ENCODE assay signal across 32 cellular contexts in the genomic region with DNA sequence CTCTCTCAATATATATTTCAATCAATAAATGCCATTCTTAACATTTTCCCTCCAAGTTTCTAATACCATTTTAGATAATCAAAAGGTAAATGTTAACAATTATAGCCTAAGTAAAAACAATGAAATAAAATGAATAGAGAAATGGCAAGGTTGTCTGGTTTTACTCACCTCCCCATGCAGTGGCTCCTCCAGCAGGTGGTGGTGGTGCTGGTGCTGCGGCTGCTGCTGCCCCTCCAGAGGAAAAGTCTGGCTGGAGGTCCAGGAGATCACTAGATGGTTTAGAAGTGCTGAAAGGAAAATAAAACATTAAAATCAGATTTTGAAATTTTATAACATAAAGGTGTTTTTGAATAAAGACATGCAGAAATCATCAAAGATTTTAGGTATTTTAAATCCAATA.
"Had no signal": no experiment of that assay in that cellular context is flagged by ENCODE, and none has a peak within 500 bp of the region (broad histone marks: within the 10 kb centered on the region; RNA-seq: fewer than 3 reads in every experiment).

No MANE protein-coding gene starts in this region.

- H3K4me3 ChIP-seq: ascending aorta, cardiac muscle cell, Peyer's patch, SJSA1 had no signal

- ATAC-seq: activated CD4-positive, alpha-beta T cell treated with anti-CD3 and anti-CD28 coated beads for 36 hours; activated CD4-positive, CD25-positive, alpha-beta regulatory T cell treated with anti-CD3 and anti-CD28 coated beads, Interleukin-2, amount 50 U/mL, for 24 hours; activated CD8-positive, alpha-beta T cell treated with anti-CD3 and anti-CD28 coated beads, Interleukin-2, amount 10 ng/mL, durations not matched to agents 7 days and 5 days; PC-3 had no signal

- H3K27ac Mint-ChIP-seq: activated CD4-positive, alpha-beta T cell treated with anti-CD3 and anti-CD28 coated beads for 36 hours; activated CD4-positive, alpha-beta T cell treated with anti-CD3 and anti-CD28 coated beads, Interleukin-2, amount 10 ng/mL, durations not matched to agents 7 days and 5 days; activated CD8-positive, alpha-beta T cell treated with anti-CD3 and anti-CD28 coated beads, Interleukin-2, amount 10 ng/mL, durations not matched to agents 7 days and 5 days; activated naive CD4-positive, alpha-beta T cell treated with anti-CD3 and anti-CD28 coated beads, Interleukin-2, amount 50 U/mL, for 24 hours; activated naive CD8-positive, alpha-beta T cell treated with anti-CD3 and anti-CD28 coated beads, Interleukin-2, amount 10 ng/mL, durations not matched to agents 7 days and 5 days; activated T-cell treated with anti-CD3 and anti-CD28 coated beads, Interleukin-2, amount 50 U/mL, for 24 hours; activated T-helper 2 cell treated with anti-CD3 and anti-CD28 coated beads, Interferon-gamma antibody, Interleukin-2, Interleukin-4, amounts not matched to agents 10 μg/mL and 5 μg/mL and 100 μg/mL, durations not matched to agents 14 hours and 24 hours and 36 hours; T-helper 1 cell treated with Interleukin-12 subunit alpha and Interleukin-12 subunit beta and Interleukin-4 antibody, amounts not matched to agents 30 μg/mL and 1 μg/mL, for 36 hours; T-helper 2 cell treated with Interferon-gamma antibody and Interleukin-4, amounts not matched to agents 5 μg/mL and 100 μg/mL, for 36 hours had no signal

- H3K9me3 Mint-ChIP-seq: activated CD4-positive, alpha-beta T cell treated with anti-CD3 and anti-CD28 coated beads, Interleukin-2, amount 10 ng/mL, durations not matched to agents 7 days and 5 days; activated naive CD4-positive, alpha-beta T cell treated with anti-CD3 and anti-CD28 coated beads, Interleukin-2, amount 50 U/mL, for 24 hours; activated naive CD8-positive, alpha-beta T cell treated with anti-CD3 and anti-CD28 coated beads, Interleukin-2, amount 10 ng/mL, durations not matched to agents 7 days and 5 days; activated T-cell treated with anti-CD3 and anti-CD28 coated beads, Interleukin-2, amount 50 U/mL, for 24 hours; activated T-helper 2 cell treated with anti-CD3 and anti-CD28 coated beads, Interferon-gamma antibody, Interleukin-2, Interleukin-4, amounts not matched to agents 10 μg/mL and 5 μg/mL and 100 μg/mL, durations not matched to agents 14 hours and 24 hours and 36 hours; central memory CD8-positive, alpha-beta T cell; T-helper 1 cell treated with Interleukin-12 subunit alpha and Interleukin-12 subunit beta and Interleukin-4 antibody, amounts not matched to agents 30 μg/mL and 1 μg/mL, for 36 hours; T-helper 2 cell treated with Interferon-gamma antibody and Interleukin-4, amounts not matched to agents 5 μg/mL and 100 μg/mL, for 36 hours had no signal

- DNase-seq: activated CD4-positive, alpha-beta T cell treated with anti-CD3 and anti-CD28 coated beads for 36 hours; activated CD4-positive, alpha-beta T cell treated with anti-CD3 and anti-CD28 coated beads, Interleukin-2, amount 10 ng/mL, durations not matched to agents 7 days and 5 days; activated CD4-positive, alpha-beta T cell treated with anti-CD3 and anti-CD28 coated beads, Interleukin-2, amount 50 U/mL, for 48 hours; activated CD8-positive, alpha-beta T cell treated with anti-CD3 and anti-CD28 coated beads, Interleukin-2, amount 10 ng/mL, durations not matched to agents 7 days and 5 days; activated gamma-delta T cell; activated naive CD4-positive, alpha-beta T cell treated with Interleukin-2 at 50 U/mL for 16 hours; activated naive CD8-positive, alpha-beta T cell treated with anti-CD3 and anti-CD28 coated beads, Interleukin-2, amount 10 ng/mL, durations not matched to agents 7 days and 5 days; activated T-cell treated with anti-CD3 and anti-CD28 coated beads, Interleukin-2, amount 50 U/mL, for 24 hours; amygdala; Kasumi-1; MM.1S; MV-4-11; NCI-H1092; NCI-H1436 treated with DMSO at 0.1 percent for 48 hours; NCI-H1694 treated with DMSO at 0.1 percent for 48 hours; NCI-H2029; NCI-H345; NCI-H524 treated with DMSO at 0.1 percent for 48 hours; PC-3; Peyer's patch; RPMI8226; SHP77 treated with DMSO at 0.1 percent for 48 hours; SK-N-SH had no signal

- H3K4me3 Mint-ChIP-seq: activated CD4-positive, alpha-beta T cell treated with anti-CD3 and anti-CD28 coated beads for 36 hours; activated CD4-positive, alpha-beta T cell treated with anti-CD3 and anti-CD28 coated beads, Interleukin-2, amount 10 ng/mL, durations not matched to agents 7 days and 5 days; activated CD8-positive, alpha-beta T cell treated with anti-CD3 and anti-CD28 coated beads, Interleukin-2, amount 10 ng/mL, durations not matched to agents 7 days and 5 days; activated naive CD4-positive, alpha-beta T cell treated with anti-CD3 and anti-CD28 coated beads, Interleukin-2, amount 50 U/mL, for 24 hours; activated naive CD8-positive, alpha-beta T cell treated with anti-CD3 and anti-CD28 coated beads, Interleukin-2, amount 10 ng/mL, durations not matched to agents 7 days and 5 days; activated T-cell treated with anti-CD3 and anti-CD28 coated beads, Interleukin-2, amount 50 U/mL, for 24 hours; central memory CD8-positive, alpha-beta T cell; T-helper 1 cell treated with Interleukin-12 subunit alpha and Interleukin-12 subunit beta and Interleukin-4 antibody, amounts not matched to agents 30 μg/mL and 1 μg/mL, for 36 hours; T-helper 2 cell treated with Interferon-gamma antibody and Interleukin-4, amounts not matched to agents 5 μg/mL and 100 μg/mL, for 36 hours had no signal

- H3K36me3 ChIP-seq: ascending aorta, cardiac muscle cell, Peyer's patch, SJSA1 had no signal

- H3K36me3 Mint-ChIP-seq: activated naive CD4-positive, alpha-beta T cell treated with anti-CD3 and anti-CD28 coated beads, Interleukin-2, amount 50 U/mL, for 24 hours; activated naive CD8-positive, alpha-beta T cell treated with anti-CD3 and anti-CD28 coated beads, Interleukin-2, amount 10 ng/mL, durations not matched to agents 7 days and 5 days had no signal

- H3K27me3 Mint-ChIP-seq: activated CD4-positive, alpha-beta T cell treated with anti-CD3 and anti-CD28 coated beads, Interleukin-2, amount 10 ng/mL, durations not matched to agents 7 days and 5 days; activated naive CD8-positive, alpha-beta T cell treated with anti-CD3 and anti-CD28 coated beads, Interleukin-2, amount 10 ng/mL, durations not matched to agents 7 days and 5 days; activated T-cell treated with anti-CD3 and anti-CD28 coated beads, Interleukin-2, amount 50 U/mL, for 24 hours; central memory CD8-positive, alpha-beta T cell had no signal

- H3K27me3 ChIP-seq: ascending aorta, cardiac muscle cell, Peyer's patch, SJSA1 had no signal

- H3K4me1 Mint-ChIP-seq: activated CD4-positive, alpha-beta T cell treated with anti-CD3 and anti-CD28 coated beads for 36 hours; activated CD4-positive, alpha-beta T cell treated with anti-CD3 and anti-CD28 coated beads, Interleukin-2, amount 10 ng/mL, durations not matched to agents 7 days and 5 days; activated naive CD4-positive, alpha-beta T cell treated with anti-CD3 and anti-CD28 coated beads, Interleukin-2, amount 50 U/mL, for 24 hours; activated naive CD8-positive, alpha-beta T cell treated with anti-CD3 and anti-CD28 coated beads, Interleukin-2, amount 10 ng/mL, durations not matched to agents 7 days and 5 days; central memory CD8-positive, alpha-beta T cell had no signal
